1 cellular context compared by ENCODE assay signal in genomic region chr7:47720141-47720906, GRCh38.
TF ChIP-seq lines count a peak whose summit lies in the region.

No MANE protein-coding gene starts in this region.

TF ChIP-seq in SK-N-SH, 30 proteins besides CTCF, POLR2A, EP300 and RAD21 (continued from another document):
- no peak for TF ChIP-seq GABPA (IDR thresholded peaks at IDR 0.05; ENCODE audit: low read depth)
- TF ChIP-seq FOSL2 (IDR thresholded peaks at IDR 0.05; ENCODE audit: borderline replicate concordance, low read depth): no peak
- TF ChIP-seq TAF1 (IDR thresholded peaks at IDR 0.05; ENCODE audit: borderline replicate concordance, low read depth, low read length): no peak
- no peak for TF ChIP-seq CHD2 (IDR thresholded peaks at IDR 0.05; ENCODE audit: low read length, partially characterized antibody)
- TF ChIP-seq MAX (IDR thresholded peaks at IDR 0.05; ENCODE audit: low read depth): peak; percentile 23; the same call in 1 of the 2 replicates
- TF ChIP-seq USF1 (IDR thresholded peaks at IDR 0.05; ENCODE audit: borderline replicate concordance, low read depth): no peak
